1 cellular context compared by ENCODE assay signal in the genomic region with DNA sequence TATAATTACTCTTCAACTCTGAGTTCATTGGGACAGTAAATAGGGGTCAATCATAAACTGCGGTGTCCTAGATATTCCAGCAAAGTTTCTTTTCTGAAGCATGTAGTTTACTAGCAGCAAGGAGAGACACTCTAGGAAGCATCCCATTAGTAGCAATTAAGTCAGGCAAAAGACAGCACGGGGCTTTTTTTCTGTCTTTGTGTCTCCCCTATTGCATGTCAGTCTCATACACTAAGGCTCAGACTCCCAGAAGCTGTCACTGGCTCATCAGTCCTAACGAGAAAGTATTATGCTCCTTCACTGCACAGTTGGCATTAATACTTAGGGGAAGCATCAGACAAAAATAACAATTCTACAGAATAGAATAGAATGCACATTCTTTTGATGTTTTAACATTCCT.
TF ChIP-seq lines count a peak whose summit lies in the region.

No MANE protein-coding gene starts in this region.

TF ChIP-seq in SK-N-SH treated with all-trans-retinoic acid at 6 μM for 48 hours, 23 proteins besides CTCF, POLR2A, EP300 and RAD21 (continued from another document):
- TF ChIP-seq, protein P1, sequence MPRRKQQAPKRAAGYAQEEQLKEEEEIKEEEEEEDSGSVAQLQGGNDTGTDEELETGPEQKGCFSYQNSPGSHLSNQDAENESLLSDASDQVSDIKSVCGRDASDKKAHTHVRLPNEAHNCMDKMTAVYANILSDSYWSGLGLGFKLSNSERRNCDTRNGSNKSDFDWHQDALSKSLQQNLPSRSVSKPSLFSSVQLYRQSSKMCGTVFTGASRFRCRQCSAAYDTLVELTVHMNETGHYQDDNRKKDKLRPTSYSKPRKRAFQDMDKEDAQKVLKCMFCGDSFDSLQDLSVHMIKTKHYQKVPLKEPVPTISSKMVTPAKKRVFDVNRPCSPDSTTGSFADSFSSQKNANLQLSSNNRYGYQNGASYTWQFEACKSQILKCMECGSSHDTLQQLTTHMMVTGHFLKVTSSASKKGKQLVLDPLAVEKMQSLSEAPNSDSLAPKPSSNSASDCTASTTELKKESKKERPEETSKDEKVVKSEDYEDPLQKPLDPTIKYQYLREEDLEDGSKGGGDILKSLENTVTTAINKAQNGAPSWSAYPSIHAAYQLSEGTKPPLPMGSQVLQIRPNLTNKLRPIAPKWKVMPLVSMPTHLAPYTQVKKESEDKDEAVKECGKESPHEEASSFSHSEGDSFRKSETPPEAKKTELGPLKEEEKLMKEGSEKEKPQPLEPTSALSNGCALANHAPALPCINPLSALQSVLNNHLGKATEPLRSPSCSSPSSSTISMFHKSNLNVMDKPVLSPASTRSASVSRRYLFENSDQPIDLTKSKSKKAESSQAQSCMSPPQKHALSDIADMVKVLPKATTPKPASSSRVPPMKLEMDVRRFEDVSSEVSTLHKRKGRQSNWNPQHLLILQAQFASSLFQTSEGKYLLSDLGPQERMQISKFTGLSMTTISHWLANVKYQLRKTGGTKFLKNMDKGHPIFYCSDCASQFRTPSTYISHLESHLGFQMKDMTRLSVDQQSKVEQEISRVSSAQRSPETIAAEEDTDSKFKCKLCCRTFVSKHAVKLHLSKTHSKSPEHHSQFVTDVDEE (CRISPR knock-in tag; IDR thresholded peaks at IDR 0.05) = no peak
- TF ChIP-seq ARNTL (CRISPR knock-in tag; IDR thresholded peaks at IDR 0.05; ENCODE audit: borderline replicate concordance, low read depth) (no peak), BACH2 (CRISPR knock-in tag; IDR thresholded peaks at IDR 0.05; ENCODE audit: borderline replicate concordance) (no peak), ZNF70 (CRISPR knock-in tag; IDR thresholded peaks at IDR 0.05) (no peak), ZNF8 (CRISPR knock-in tag; IDR thresholded peaks at IDR 0.05) (no peak), ZC3H10 (CRISPR knock-in tag; IDR thresholded peaks at IDR 0.05) (no peak), GLIS3 (CRISPR knock-in tag; IDR thresholded peaks at IDR 0.05) (no peak)
- TF ChIP-seq, protein P2, sequence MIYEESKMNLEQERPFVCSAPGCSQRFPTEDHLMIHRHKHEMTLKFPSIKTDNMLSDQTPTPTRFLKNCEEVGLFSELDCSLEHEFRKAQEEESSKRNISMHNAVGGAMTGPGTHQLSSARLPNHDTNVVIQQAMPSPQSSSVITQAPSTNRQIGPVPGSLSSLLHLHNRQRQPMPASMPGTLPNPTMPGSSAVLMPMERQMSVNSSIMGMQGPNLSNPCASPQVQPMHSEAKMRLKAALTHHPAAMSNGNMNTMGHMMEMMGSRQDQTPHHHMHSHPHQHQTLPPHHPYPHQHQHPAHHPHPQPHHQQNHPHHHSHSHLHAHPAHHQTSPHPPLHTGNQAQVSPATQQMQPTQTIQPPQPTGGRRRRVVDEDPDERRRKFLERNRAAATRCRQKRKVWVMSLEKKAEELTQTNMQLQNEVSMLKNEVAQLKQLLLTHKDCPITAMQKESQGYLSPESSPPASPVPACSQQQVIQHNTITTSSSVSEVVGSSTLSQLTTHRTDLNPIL (CRISPR knock-in tag; IDR thresholded peaks at IDR 0.05; ENCODE audit: low read depth) = no peak
- TF ChIP-seq, protein P3, sequence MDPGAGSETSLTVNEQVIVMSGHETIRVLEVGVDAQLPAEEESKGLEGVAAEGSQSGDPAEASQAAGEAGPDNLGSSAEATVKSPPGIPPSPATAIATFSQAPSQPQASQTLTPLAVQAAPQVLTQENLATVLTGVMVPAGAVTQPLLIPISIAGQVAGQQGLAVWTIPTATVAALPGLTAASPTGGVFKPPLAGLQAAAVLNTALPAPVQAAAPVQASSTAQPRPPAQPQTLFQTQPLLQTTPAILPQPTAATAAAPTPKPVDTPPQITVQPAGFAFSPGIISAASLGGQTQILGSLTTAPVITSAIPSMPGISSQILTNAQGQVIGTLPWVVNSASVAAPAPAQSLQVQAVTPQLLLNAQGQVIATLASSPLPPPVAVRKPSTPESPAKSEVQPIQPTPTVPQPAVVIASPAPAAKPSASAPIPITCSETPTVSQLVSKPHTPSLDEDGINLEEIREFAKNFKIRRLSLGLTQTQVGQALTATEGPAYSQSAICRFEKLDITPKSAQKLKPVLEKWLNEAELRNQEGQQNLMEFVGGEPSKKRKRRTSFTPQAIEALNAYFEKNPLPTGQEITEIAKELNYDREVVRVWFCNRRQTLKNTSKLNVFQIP (CRISPR knock-in tag; IDR thresholded peaks at IDR 0.05; ENCODE audit: borderline replicate concordance, low read depth) = no peak
